ENCODE assay signal across 24 cellular contexts in the genomic region with DNA sequence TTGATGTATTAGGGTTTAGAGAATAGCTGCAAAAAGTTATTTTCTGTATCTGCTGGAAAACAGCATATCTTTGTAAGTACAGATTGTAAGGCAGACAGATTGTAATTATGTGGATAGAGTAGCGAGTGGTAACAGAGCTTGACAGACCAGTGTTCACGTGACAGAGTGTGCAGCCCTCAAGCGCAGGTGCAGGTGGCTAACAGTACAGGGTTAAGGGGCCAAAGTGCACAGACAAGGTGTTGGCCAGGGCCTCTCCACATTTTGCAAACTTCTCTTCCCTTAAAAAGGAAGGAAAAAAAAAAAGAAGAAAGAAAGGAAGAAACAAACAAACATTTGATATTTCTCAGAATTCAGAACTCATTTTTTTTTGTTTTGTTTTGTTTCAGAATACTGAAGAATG. TPM values are rescaled to one million over a fixed set of nuclear protein-coding genes. Genes with fewer than 3 reads are reported as not detected.
"Had no signal": no experiment of that assay in that cellular context is flagged by ENCODE, and none has a peak within 500 bp of the region (broad histone marks: within the 10 kb centered on the region; RNA-seq: fewer than 3 reads in every experiment).

No MANE protein-coding gene starts in this region.

- H3K4me1 ChIP-seq: left lung, parathyroid adenoma, sigmoid colon, spleen, tibial artery had no signal

- H3K9me3 ChIP-seq: left lung, sigmoid colon, spleen, tibial artery had no signal

- ATAC-seq: foreskin keratinocyte; left lung; naive thymus-derived CD4-positive, alpha-beta T cell; stimulated activated naive B cell treated with anti-CD40 and anti-IgM and Interleukin-4, amounts not matched to agents 10 μg/mL and 1 μg/mL and 100 μg/mL, for 72 hours had no signal

- H3K4me3 ChIP-seq: left lung, neural progenitor cell, sigmoid colon, spleen, tibial artery had no signal

- H3K36me3 ChIP-seq: neural progenitor cell had no signal

- H3K27ac Mint-ChIP-seq: activated naive CD8-positive, alpha-beta T cell treated with anti-CD3 and anti-CD28 coated beads, Interleukin-2, amount 10 ng/mL, durations not matched to agents 7 days and 5 days; neural progenitor cell; stimulated activated naive B cell treated with anti-CD40 and anti-IgM and Interleukin-4, amounts not matched to agents 10 μg/mL and 1 μg/mL and 100 μg/mL, for 72 hours had no signal

- H3K4me1 Mint-ChIP-seq: activated naive CD8-positive, alpha-beta T cell treated with anti-CD3 and anti-CD28 coated beads, Interleukin-2, amount 10 ng/mL, durations not matched to agents 7 days and 5 days; naive thymus-derived CD4-positive, alpha-beta T cell; stimulated activated naive B cell treated with anti-CD40 and anti-IgM and Interleukin-4, amounts not matched to agents 10 μg/mL and 1 μg/mL and 100 μg/mL, for 72 hours had no signal

- FAIRE-seq: urothelium cell line had no signal

- H3K27ac ChIP-seq: foreskin keratinocyte, left lung, neural progenitor cell, parathyroid adenoma, sigmoid colon, spleen, tibial artery, WERI-Rb-1 had no signal

- H3K27me3 Mint-ChIP-seq: activated naive CD8-positive, alpha-beta T cell treated with anti-CD3 and anti-CD28 coated beads, Interleukin-2, amount 10 ng/mL, durations not matched to agents 7 days and 5 days; naive thymus-derived CD4-positive, alpha-beta T cell; stimulated activated naive B cell treated with anti-CD40 and anti-IgM and Interleukin-4, amounts not matched to agents 10 μg/mL and 1 μg/mL and 100 μg/mL, for 72 hours had no signal

- H3K4me3 Mint-ChIP-seq: activated naive CD8-positive, alpha-beta T cell treated with anti-CD3 and anti-CD28 coated beads, Interleukin-2, amount 10 ng/mL, durations not matched to agents 7 days and 5 days; naive thymus-derived CD4-positive, alpha-beta T cell; neural progenitor cell; stimulated activated naive B cell treated with anti-CD40 and anti-IgM and Interleukin-4, amounts not matched to agents 10 μg/mL and 1 μg/mL and 100 μg/mL, for 72 hours had no signal

- H2AFZ ChIP-seq: neural progenitor cell, parathyroid adenoma had no signal

- H3K9me3 Mint-ChIP-seq: activated naive CD8-positive, alpha-beta T cell treated with anti-CD3 and anti-CD28 coated beads, Interleukin-2, amount 10 ng/mL, durations not matched to agents 7 days and 5 days; naive thymus-derived CD4-positive, alpha-beta T cell; neural progenitor cell; stimulated activated naive B cell treated with anti-CD40 and anti-IgM and Interleukin-4, amounts not matched to agents 10 μg/mL and 1 μg/mL and 100 μg/mL, for 72 hours had no signal

- H3K27me3 ChIP-seq: foreskin keratinocyte, left lung, neural progenitor cell, sigmoid colon, spleen, tibial artery had no signal

- H3K4me2 ChIP-seq: neural progenitor cell had no signal

- H3K9ac ChIP-seq: neural progenitor cell, parathyroid adenoma had no signal

- DNase-seq: activated CD4-positive, alpha-beta T cell treated with anti-CD3 and anti-CD28 coated beads for 1 hour; activated CD4-positive, alpha-beta T cell treated with anti-CD3 and anti-CD28 coated beads, Interleukin-2, amount 50 U/mL, for 4 hours; activated gamma-delta T cell; activated naive CD8-positive, alpha-beta T cell treated with anti-CD3 and anti-CD28 coated beads, Interleukin-2, amount 10 ng/mL, durations not matched to agents 7 days and 5 days; amygdala; foreskin keratinocyte; hippocampal formation; islet precursor cell; left lung; mammary epithelial cell; naive thymus-derived CD4-positive, alpha-beta T cell; sigmoid colon; spleen; stimulated activated naive B cell treated with anti-CD40 and anti-IgM and Interleukin-4, amounts not matched to agents 10 μg/mL and 1 μg/mL and 100 μg/mL, for 72 hours; tibial artery; WERI-Rb-1 had no signal

RNA-seq across cellular contexts. Expression of gene MANSC4, which starts 25.2 kb away (rescaled TPM):
- total RNA-seq: activated naive CD8-positive, alpha-beta T cell treated with anti-CD3 and anti-CD28 coated beads, Interleukin-2, amount 10 ng/mL, durations not matched to agents 7 days and 5 days; cardiac septum; epithelial cell of proximal tubule; left lung; mammary epithelial cell; mucosa of gallbladder; sigmoid colon; spleen; T-helper 2 cell treated with Interferon-gamma antibody and Interleukin-4, amounts not matched to agents 100 ng/mL and 5 ng/mL, for 36 hours had no signal
- polyA plus RNA-seq: fibroblast of lung; naive thymus-derived CD4-positive, alpha-beta T cell; sigmoid colon had no signal

RNA-seq across cellular contexts. Expression of gene REP15, which starts 58.5 kb away (rescaled TPM):
- total RNA-seq: epithelial cell of proximal tubule had no signal
- polyA plus RNA-seq: naive thymus-derived CD4-positive, alpha-beta T cell had no signal
